9 cellular contexts compared by ENCODE assay signal in the genomic region with DNA sequence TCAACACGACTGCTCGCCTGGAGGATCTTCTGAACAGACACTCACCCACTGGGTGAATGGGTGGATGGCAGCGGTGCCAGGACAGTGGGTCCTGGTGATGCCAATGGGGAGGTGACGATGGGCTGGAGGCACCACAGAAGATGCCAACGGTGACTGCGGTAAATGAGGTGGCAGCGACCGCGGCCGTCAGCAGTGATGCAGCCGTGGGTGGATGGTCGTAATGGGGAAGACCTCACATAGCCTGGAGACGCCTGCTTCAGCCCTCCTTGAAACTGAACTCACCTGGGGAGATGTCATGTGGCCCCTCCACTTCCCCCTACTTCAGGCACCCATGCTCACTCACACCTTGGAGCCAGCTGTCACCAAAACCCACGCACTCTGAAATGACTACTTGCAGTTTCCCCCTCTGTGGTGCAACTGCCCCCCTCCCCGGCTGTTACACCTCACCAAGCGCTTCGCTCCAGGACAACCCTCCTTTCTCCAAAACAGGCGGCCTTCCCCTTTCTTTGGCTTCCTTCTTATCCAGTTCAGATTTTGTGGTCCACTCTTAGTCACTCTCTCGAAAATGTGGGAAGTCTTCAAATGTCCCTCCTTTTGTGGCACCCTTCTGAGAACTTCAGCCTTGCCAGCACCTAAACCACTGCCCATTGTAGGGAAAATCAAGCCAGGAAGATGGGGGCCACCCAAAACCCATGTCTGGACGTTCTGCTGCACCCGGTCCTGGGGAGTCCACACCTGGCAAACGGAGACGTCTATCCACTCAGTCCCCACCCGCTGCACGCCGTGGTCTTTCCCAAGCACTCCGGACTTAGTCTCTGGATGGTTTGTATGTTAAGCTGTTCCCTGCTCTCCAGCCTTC. TPM values are rescaled to one million over a fixed set of nuclear protein-coding genes. Genes with fewer than 3 reads are reported as not detected.
DNase-seq lines count a peak whose midpoint lies in the region; ATAC-seq, FAIRE-seq and TF ChIP-seq lines count a peak whose summit lies in the region.
"Had no signal": no experiment of that assay in that cellular context is flagged by ENCODE, and none has a peak within 500 bp of the region (broad histone marks: within the 10 kb centered on the region; RNA-seq: fewer than 3 reads in every experiment).

No MANE protein-coding gene starts in this region.

- H3K4me3 ChIP-seq in mucosa of descending colon = no peak overlapping the region

- peaks cover 10% of the 10 kb centered on the region for H3K4me1 ChIP-seq in mucosa of descending colon (ENCODE audit: low read depth)

- peak; percentile 96 for FAIRE-seq in GM18507 (lab: Jason Lieb, UNC)

- ATAC-seq in GM21423 (IDR thresholded peaks at IDR 0.05; ENCODE audit: unreplicated experiment) (peak; percentile 78), HG03469 (IDR thresholded peaks at IDR 0.05; ENCODE audit: unreplicated experiment) (peak; percentile 42), mucosa of descending colon (peak; percentile 15)

- intact Hi-C loops in mucosa of descending colon (cut with DNase I, micrococcal nuclease) = no loop called here

- H3K9me3 ChIP-seq in mucosa of descending colon = no peaks in the 10 kb centered on the region

- DNase-seq in GM18507 (ENCODE audit: extremely low spot score, insufficient read length, low read depth) = peak; percentile 87
- DNase-seq in mucosa of descending colon = no peak
- no peak for DNase-seq in hepatic stellate cell (ENCODE audit: low spot score)
- DNase-seq in NOMO-1 treated with DMSO at 0.1 percent for 48 hours (lab: John Stamatoyannopoulos, UW; ENCODE audit: unreplicated experiment) = no peak
- no peak for DNase-seq in SW480 (ENCODE audit: low spot score)
- DNase-seq in NCI-H446 treated with DMSO at 0.1 percent for 48 hours (lab: John Stamatoyannopoulos, UW) = no peak

- no peak for TF ChIP-seq CTCF in mucosa of descending colon (IDR thresholded peaks at IDR 0.05)

- no peaks in the 10 kb centered on the region for H3K36me3 ChIP-seq in mucosa of descending colon (ENCODE audit: low read depth)

RNA-seq across cellular contexts. Expression of a gene that starts 10.4 kb away (rescaled TPM):
- not detected for total RNA-seq in mucosa of descending colon
- total RNA-seq: dermis microvascular lymphatic vessel endothelial cell had no signal

RNA-seq across cellular contexts. Expression of a gene that starts 14.2 kb away (rescaled TPM):
- 10 to 100 TPM; 48.7 to 71.7 (median 55.7) TPM for total RNA-seq in mucosa of descending colon

RNA-seq across cellular contexts. Expression of a gene that starts 19.9 kb away (rescaled TPM):
- total RNA-seq in mucosa of descending colon = 1 to 10 TPM; 3.1 to 5.7 (median 3.3) TPM

RNA-seq across cellular contexts. Expression of a gene that starts 44.0 kb away (rescaled TPM):
- total RNA-seq in mucosa of descending colon = 10 to 100 TPM; 57.5 to 65.9 (median 65.4) TPM

Comparison
In these comparisons a context has a peak if more than half of its experiments do, and no peak if none do; other contexts are left out.
1. ATAC-seq: peak in every context shown above with its lines; median percentile 78 in GM21423; 42 in HG03469; 15 in mucosa of descending colon.